ENCODE assay signal across 1 cellular context in genomic region chr2:107833152-107833551, GRCh38. TPM values are rescaled to one million over a fixed set of nuclear protein-coding genes. Genes with fewer than 3 reads are reported as not detected.
"Had no signal": no experiment of that assay in that cellular context is flagged by ENCODE, and none has a peak within 500 bp of the region (broad histone marks: within the 10 kb centered on the region; RNA-seq: fewer than 3 reads in every experiment).

No MANE protein-coding gene starts in this region.

RNA-seq across cellular contexts. Expression of gene RGPD4, which starts 6.5 kb away (rescaled TPM):
- polyA plus RNA-seq: stomach had no signal
